Comparison of ENCODE assay signal across 8 cellular contexts in the genomic region with DNA sequence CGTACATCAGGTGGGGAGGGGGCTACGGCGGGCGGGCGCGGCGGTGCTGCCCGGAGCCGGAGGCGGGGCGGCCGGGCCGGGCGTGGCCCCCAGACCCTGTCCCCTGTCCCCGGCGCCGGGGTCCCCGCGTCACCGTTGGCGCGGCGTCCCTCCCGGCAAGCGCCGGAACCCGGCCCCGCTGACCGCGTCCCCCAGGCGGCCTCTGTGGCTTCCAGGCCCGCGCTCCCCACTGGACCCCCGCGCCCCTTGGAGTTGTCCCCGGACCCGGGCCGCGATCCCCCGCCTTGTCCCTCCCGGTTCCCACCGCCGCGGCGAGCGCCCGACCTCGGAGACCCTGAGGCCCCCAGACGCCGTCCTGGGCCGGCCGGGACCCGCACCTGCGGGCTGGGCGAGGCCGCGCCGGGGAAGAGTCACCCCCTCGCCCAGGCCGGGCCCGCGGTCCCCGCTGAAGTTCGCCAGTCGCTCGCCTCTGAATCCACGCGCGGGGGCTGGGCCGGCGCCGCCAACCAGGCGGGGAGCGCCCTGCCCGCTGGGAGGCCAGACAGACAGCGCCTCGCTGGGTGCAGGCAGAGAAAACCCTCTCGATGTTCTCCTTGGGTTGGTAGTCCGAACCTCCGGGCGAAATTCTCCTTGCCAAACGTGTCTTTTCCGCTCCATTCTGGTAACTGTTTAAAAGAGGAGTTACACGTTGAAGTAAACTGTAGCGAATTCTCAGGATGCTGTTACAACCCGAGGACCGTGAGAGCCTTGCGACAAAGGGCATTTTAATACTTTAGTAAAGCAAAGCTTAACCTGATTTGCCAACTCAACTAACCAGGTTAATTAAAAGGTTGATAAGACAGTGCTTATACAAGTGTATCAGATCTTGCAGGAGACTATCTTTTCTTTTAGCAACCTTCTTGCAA. TPM values are rescaled to one million over a fixed set of nuclear protein-coding genes. Genes with fewer than 3 reads are reported as not detected.
DNase-seq lines count a peak whose midpoint lies in the region; ATAC-seq and TF ChIP-seq lines count a peak whose summit lies in the region.

No MANE protein-coding gene starts in this region.

- H3K4me2 ChIP-seq in OCI-LY1 (ENCODE audit: low read length) = peak overlapping the region; percentile 77

- H3K4me3 Mint-ChIP-seq in activated T-helper 2 cell treated with anti-CD3 and anti-CD28 coated beads, Interferon-gamma antibody, Interleukin-2, Interleukin-4, amounts not matched to agents 10 μg/mL and 5 μg/mL and 100 μg/mL, durations not matched to agents 14 hours and 24 hours and 36 hours (ENCODE audit: low read depth) = peak overlapping the region; percentile 83
- peak overlapping the region; percentile 94 for H3K4me3 Mint-ChIP-seq in natural killer cell

- H2AFZ ChIP-seq in OCI-LY1 (ENCODE audit: low read length) = no peak overlapping the region

- H3K4me1 Mint-ChIP-seq in activated T-helper 2 cell treated with anti-CD3 and anti-CD28 coated beads, Interferon-gamma antibody, Interleukin-2, Interleukin-4, amounts not matched to agents 10 μg/mL and 5 μg/mL and 100 μg/mL, durations not matched to agents 14 hours and 24 hours and 36 hours (ENCODE audit: low read depth) = peaks cover 38% of the 10 kb centered on the region
- peaks cover 42 to 53% of the 10 kb centered on the region in 2 donors for H3K4me1 Mint-ChIP-seq in natural killer cell

- H4K20me1 ChIP-seq in OCI-LY1 (ENCODE audit: insufficient read depth, low read length) = 0 out of 2 replicates have a peak, but pooled peaks cover 3% of the 10 kb centered on the region

- H3K27me3 Mint-ChIP-seq in activated T-helper 2 cell treated with anti-CD3 and anti-CD28 coated beads, Interferon-gamma antibody, Interleukin-2, Interleukin-4, amounts not matched to agents 10 μg/mL and 5 μg/mL and 100 μg/mL, durations not matched to agents 14 hours and 24 hours and 36 hours (ENCODE audit: low read depth) = no peaks in the 10 kb centered on the region
- H3K27me3 Mint-ChIP-seq in natural killer cell (ENCODE audit: low read depth in 2 of 2) = no peaks in the 10 kb centered on the region

- peak; percentile 23 for ATAC-seq in HG02840 (IDR thresholded peaks at IDR 0.05; ENCODE audit: low FRiP score, unreplicated experiment)
- ATAC-seq in natural killer cell = peak in 2 of 3 donors; percentile 32

- peaks cover 7% of the 10 kb centered on the region for H3K36me3 Mint-ChIP-seq in activated T-helper 2 cell treated with anti-CD3 and anti-CD28 coated beads, Interferon-gamma antibody, Interleukin-2, Interleukin-4, amounts not matched to agents 10 μg/mL and 5 μg/mL and 100 μg/mL, durations not matched to agents 14 hours and 24 hours and 36 hours (ENCODE audit: low read depth)
- H3K36me3 Mint-ChIP-seq in natural killer cell = no peaks in the 10 kb centered on the region

- intact Hi-C loops in activated T-helper 2 cell treated with anti-CD3 and anti-CD28 coated beads, Interferon-gamma antibody, Interleukin-2, Interleukin-4, amounts not matched to agents 10 μg/mL and 5 μg/mL and 100 μg/mL, durations not matched to agents 14 hours and 24 hours and 36 hours (cut with micrococcal nuclease) = loop anchor here (2.0 to 10.0 kb wide), 6 partner anchors 19 to 311 kb away; a partner anchor contains a TSS
- intact Hi-C loops in natural killer cell (cut with micrococcal nuclease) = no loop called here

- DNase-seq in NCI-H1092 treated with DMSO at 0.1 percent for 48 hours (lab: John Stamatoyannopoulos, UW) = peak; percentile 7
- DNase-seq in NCI-H1092 (lab: John Stamatoyannopoulos, UW) = no peak
- DNase-seq in activated T-helper 2 cell treated with anti-CD3 and anti-CD28 coated beads, Interferon-gamma antibody, Interleukin-2, Interleukin-4, amounts not matched to agents 10 μg/mL and 5 μg/mL and 100 μg/mL, durations not matched to agents 14 hours and 24 hours and 36 hours (ENCODE audit: low spot score) = peak; percentile 35
- peak; percentile 42 for DNase-seq in fibroblast of peridontal ligament (ENCODE audit: extremely low read depth)
- DNase-seq in natural killer cell = peak; percentile 44

- H3K9ac ChIP-seq in OCI-LY1 (ENCODE audit: low read length) (peak overlapping the region; percentile 70), subcutaneous abdominal adipose tissue (ENCODE audit: low read length in 5 of 5) (peak overlapping the region; percentile 73 to 84 (median 79))

- no peaks in the 10 kb centered on the region; the same call in 1 of the 2 replicates for H3K36me3 ChIP-seq in OCI-LY1 (ENCODE audit: insufficient read depth, low read length)
- H3K36me3 ChIP-seq in subcutaneous abdominal adipose tissue (ENCODE audit: control insufficient read depth in 5 of 5, insufficient read depth in 5 of 5, low read length in 5 of 5) = peaks cover 0 to 2% (median 0%) of the 10 kb centered on the region in 5 donors

- no peaks in the 10 kb centered on the region for H3K27me3 ChIP-seq in OCI-LY1 (ENCODE audit: insufficient read depth, low read length)
- H3K27me3 ChIP-seq in subcutaneous abdominal adipose tissue (ENCODE audit: control insufficient read depth in 5 of 5, insufficient read depth in 4 of 5, low read length in 5 of 5) = no peaks in the 10 kb centered on the region

- no peak for TF ChIP-seq CTCF in OCI-LY1 (IDR thresholded peaks at IDR 0.05; ENCODE audit: low read length)
- no peak for TF ChIP-seq CTCF in natural killer cell (IDR thresholded peaks at IDR 0.05)

- H3K4me1 ChIP-seq in OCI-LY1 (ENCODE audit: insufficient read depth, low read length, severe bottlenecking) (peaks cover 18% of the 10 kb centered on the region), subcutaneous abdominal adipose tissue (ENCODE audit: control insufficient read depth in 5 of 5, insufficient read depth in 5 of 5, low read length in 5 of 5) (peaks cover 9 to 30% (median 24%) of the 10 kb centered on the region in 5 donors)

- no peaks in the 10 kb centered on the region for H3F3A ChIP-seq in OCI-LY1 (ENCODE audit: insufficient read depth, low read length)

- peak overlapping the region; percentile 86 for H3K4me3 ChIP-seq in OCI-LY1 (ENCODE audit: low read depth, low read length, poor library complexity, severe bottlenecking)
- H3K4me3 ChIP-seq in subcutaneous abdominal adipose tissue (ENCODE audit: low read depth in 1 of 5, low read length in 5 of 5) = peak overlapping the region; percentile 73 to 99 (median 79)

- peak overlapping the region; percentile 68 for H3K27ac Mint-ChIP-seq in activated T-helper 2 cell treated with anti-CD3 and anti-CD28 coated beads, Interferon-gamma antibody, Interleukin-2, Interleukin-4, amounts not matched to agents 10 μg/mL and 5 μg/mL and 100 μg/mL, durations not matched to agents 14 hours and 24 hours and 36 hours
- H3K27ac Mint-ChIP-seq in natural killer cell = peak overlapping the region; percentile 74 to 96

- H3K9me2 ChIP-seq in OCI-LY1 (ENCODE audit: low read depth, low read length) = no peaks in the 10 kb centered on the region

- no peaks in the 10 kb centered on the region for H3K9me3 Mint-ChIP-seq in activated T-helper 2 cell treated with anti-CD3 and anti-CD28 coated beads, Interferon-gamma antibody, Interleukin-2, Interleukin-4, amounts not matched to agents 10 μg/mL and 5 μg/mL and 100 μg/mL, durations not matched to agents 14 hours and 24 hours and 36 hours
- no peaks in the 10 kb centered on the region for H3K9me3 Mint-ChIP-seq in natural killer cell

- H3K27ac ChIP-seq in OCI-LY1 (ENCODE audit: low read depth, low read length, poor library complexity, severe bottlenecking) (no peak overlapping the region), subcutaneous abdominal adipose tissue (ENCODE audit: low read depth, low read length) (peak overlapping the region; percentile 80)

- H3K79me2 ChIP-seq in OCI-LY1 (ENCODE audit: insufficient read depth, low read length) = peaks cover 6% of the 10 kb centered on the region; the same call in 1 of the 2 replicates

- H3K9me3 ChIP-seq in OCI-LY1 (ENCODE audit: low read length) (no peaks in the 10 kb centered on the region), subcutaneous abdominal adipose tissue (ENCODE audit: control insufficient read depth in 5 of 5, low read length in 5 of 5) (no peaks in the 10 kb centered on the region)

RNA-seq across cellular contexts. Expression of a gene that starts 0.8 kb away (rescaled TPM):
- total RNA-seq in activated T-helper 2 cell treated with anti-CD3 and anti-CD28 coated beads, Interferon-gamma antibody, Interleukin-2, Interleukin-4, amounts not matched to agents 10 μg/mL and 5 μg/mL and 100 μg/mL, durations not matched to agents 14 hours and 24 hours and 36 hours = 14.6 and 15.3 TPM in 2 replicates
- total RNA-seq in natural killer cell = 1 to 10 TPM; 5.9 to 9.9 (median 7.3) TPM
